In genomic region chr2:64228126-64228678, GRCh38 we compare ENCODE assay signal across 8 cellular contexts.
DNase-seq lines count a peak whose midpoint lies in the region; ATAC-seq and TF ChIP-seq lines count a peak whose summit lies in the region.

No MANE protein-coding gene starts in this region.

- H3K4me1 ChIP-seq in right lobe of liver: peaks cover 0 to 7% (median under 1%) of the 10 kb centered on the region in 4 donors

- no peaks in the 10 kb centered on the region for H3K27me3 ChIP-seq in right lobe of liver

- H3K9me3 ChIP-seq in right lobe of liver: no peaks in the 10 kb centered on the region

- POLR2A ChIA-PET in activated CD4-positive, alpha-beta T cell treated with anti-CD3 and anti-CD28 coated beads, Interleukin-2, amount 10 ng/mL, durations not matched to agents 7 days and 5 days (lab: Charles Lee): no interaction called here

- H3K36me3 ChIP-seq in right lobe of liver: no peaks in the 10 kb centered on the region

- H3K27ac Mint-ChIP-seq in activated CD4-positive, alpha-beta T cell treated with anti-CD3 and anti-CD28 coated beads, Interleukin-2, amount 10 ng/mL, durations not matched to agents 7 days and 5 days: peak overlapping the region; percentile 91

- WGBS in right lobe of liver (ENCODE audit: insufficient coverage, low coverage, low lambda C conversion rate, missing lambda C conversion rate): 1% methylated on average over 21 of the region's 26 CpGs

- H3K9me3 Mint-ChIP-seq in activated CD4-positive, alpha-beta T cell treated with anti-CD3 and anti-CD28 coated beads, Interleukin-2, amount 10 ng/mL, durations not matched to agents 7 days and 5 days: no peaks in the 10 kb centered on the region

- DNase-seq in Ammon's horn (ENCODE audit: low spot score) (peak; percentile 97), NCI-H345 treated with DMSO at 0.1 percent for 48 hours (lab: John Stamatoyannopoulos, UW; ENCODE audit: unreplicated experiment) (peak; percentile 65), ecto neural progenitor cell (ENCODE audit: low spot score) (peak; percentile 94), right lobe of liver (peak; percentile 87 to 92 (median 90))
- peak; percentile 58 for DNase-seq in activated CD4-positive, alpha-beta T cell treated with anti-CD3 and anti-CD28 coated beads, Interleukin-2, amount 10 ng/mL, durations not matched to agents 7 days and 5 days
- peak; percentile 55 to 66 for DNase-seq in stimulated activated CD4-positive, alpha-beta T cell treated with anti-CD3 and anti-CD28 coated beads, Interleukin-4, amount 100 ng/mL, for 48 hours (ENCODE audit: low read depth in 2 of 2)

- TF ChIP-seq CTCF in right lobe of liver (IDR thresholded peaks at IDR 0.05): no peak

- intact Hi-C loops in right lobe of liver (cut with DNase I): no loop called here

- TF ChIP-seq POLR2A in right lobe of liver (IDR thresholded peaks at IDR 0.05): peak; percentile 43

- H3K27ac ChIP-seq in right lobe of liver: peak overlapping the region; percentile 53 to 69 (median 64)

- H3K4me1 Mint-ChIP-seq in activated CD4-positive, alpha-beta T cell treated with anti-CD3 and anti-CD28 coated beads, Interleukin-2, amount 10 ng/mL, durations not matched to agents 7 days and 5 days: peaks cover 25% of the 10 kb centered on the region

- ATAC-seq in GM19035 (IDR thresholded peaks at IDR 0.05; ENCODE audit: unreplicated experiment) (peak; percentile 94), HG03175 (IDR thresholded peaks at IDR 0.05; ENCODE audit: unreplicated experiment) (peak; percentile 94), right lobe of liver (peak; percentile 99)

- peaks cover 15% of the 10 kb centered on the region for H3K27me3 Mint-ChIP-seq in activated CD4-positive, alpha-beta T cell treated with anti-CD3 and anti-CD28 coated beads, Interleukin-2, amount 10 ng/mL, durations not matched to agents 7 days and 5 days

- peak overlapping the region; percentile 33 to 54 (median 48) for H3K4me3 ChIP-seq in right lobe of liver

- H3K36me3 Mint-ChIP-seq in activated CD4-positive, alpha-beta T cell treated with anti-CD3 and anti-CD28 coated beads, Interleukin-2, amount 10 ng/mL, durations not matched to agents 7 days and 5 days (ENCODE audit: low read depth): peaks cover 2% of the 10 kb centered on the region

- CTCF ChIA-PET in activated CD4-positive, alpha-beta T cell treated with anti-CD3 and anti-CD28 coated beads, Interleukin-2, amount 10 ng/mL, durations not matched to agents 7 days and 5 days (lab: Charles Lee): interaction anchor here (0.8 to 3.4 kb wide), 3 partner anchors 11 to 13 kb away, joined by 3 to 20 read pairs (median 3); no protein-coding TSS in a partner anchor

- H3K4me3 Mint-ChIP-seq in activated CD4-positive, alpha-beta T cell treated with anti-CD3 and anti-CD28 coated beads, Interleukin-2, amount 10 ng/mL, durations not matched to agents 7 days and 5 days: peak overlapping the region; percentile 78

Comparison
In these comparisons a context has a peak if more than half of its experiments do, and no peak if none do; other contexts are left out.
1. Peak in every context shown above with its lines: DNase-seq, ATAC-seq, H3K4me3 ChIP-seq and H3K27ac ChIP-seq.